ENCODE assay signal across 2 cellular contexts in genomic region chr5:176574297-176574591, GRCh38.
A peak's percentile ranks its signal among the peaks of the same experiment; 100 is the strongest.
TF ChIP-seq lines count a peak whose summit lies in the region.

No MANE protein-coding gene starts in this region.

TF ChIP-seq in IMR-90, 13 proteins besides CTCF, POLR2A, EP300 and RAD21:
- TF ChIP-seq ELK1 (IDR thresholded peaks at IDR 0.05; ENCODE audit: borderline replicate concordance, low read depth, low read length) (no peak), CHD1 (IDR thresholded peaks at IDR 0.05; ENCODE audit: low read depth, low read length) (no peak), USF2 (IDR thresholded peaks at IDR 0.05; ENCODE audit: low read depth, low read length) (no peak), CEBPB (IDR thresholded peaks at IDR 0.05; ENCODE audit: low read depth, low read length) (no peak), MAZ (IDR thresholded peaks at IDR 0.05; ENCODE audit: borderline replicate concordance, low read depth, low read length) (no peak), SMC3 (IDR thresholded peaks at IDR 0.05; ENCODE audit: low read depth, low read length) (no peak), NFE2L2 (IDR thresholded peaks at IDR 0.05; ENCODE audit: low read depth, low read length) (no peak), RFX5 (IDR thresholded peaks at IDR 0.05; ENCODE audit: low read depth, low read length) (no peak), MXI1 (IDR thresholded peaks at IDR 0.05; ENCODE audit: borderline replicate concordance, low read depth, low read length) (no peak), MAFK (IDR thresholded peaks at IDR 0.05; ENCODE audit: low read depth, low read length) (no peak), RCOR1 (IDR thresholded peaks at IDR 0.05; ENCODE audit: insufficient replicate concordance, low read length) (no peak), BHLHE40 (IDR thresholded peaks at IDR 0.05; ENCODE audit: low read depth, low read length) (no peak), FOS (IDR thresholded peaks at IDR 0.05; ENCODE audit: low read depth, low read length) (no peak)

TF ChIP-seq in K562, 482 proteins besides CTCF, POLR2A, EP300 and RAD21:
- TF ChIP-seq CEBPG (CRISPR knock-in tag; IDR thresholded peaks at IDR 0.05) (no peak), CEBPG (tag; conservative IDR thresholded peaks at IDR 0.05 in 1 of 2, IDR thresholded peaks at IDR 0.05 in 1 of 2) (no peak), CC2D1A (IDR thresholded peaks at IDR 0.05) (0 out of 2 replicates have a peak, but pooled peaks have one; percentile 3)
